In the genomic region with DNA sequence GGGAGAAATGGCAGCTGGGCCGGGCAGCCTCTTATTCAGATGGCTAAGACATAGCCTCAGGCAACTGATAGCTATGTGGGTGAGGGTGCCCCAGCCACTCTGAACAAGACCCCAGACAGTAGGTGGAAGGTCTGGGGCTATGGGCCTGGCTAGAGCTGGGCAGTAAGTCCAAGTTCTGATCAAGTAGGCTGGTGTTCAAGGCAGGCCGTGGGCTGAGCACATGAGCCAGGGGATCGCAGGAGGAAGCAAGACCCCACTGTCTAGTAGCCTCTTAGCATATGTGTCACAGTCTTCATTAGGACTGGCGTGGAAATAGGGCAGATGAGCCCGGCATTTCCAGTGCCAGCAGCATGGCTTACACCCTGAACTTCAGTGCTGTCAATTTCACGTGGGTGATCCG, we compare ENCODE assay signal across 15 cellular contexts.
DNase-seq lines count a peak whose midpoint lies in the region; ATAC-seq and TF ChIP-seq lines count a peak whose summit lies in the region.
"Had no signal": no experiment of that assay in that cellular context is flagged by ENCODE, and none has a peak within 500 bp of the region (broad histone marks: within the 10 kb centered on the region; RNA-seq: fewer than 3 reads in every experiment).

No MANE protein-coding gene starts in this region.

- peak overlapping the region; percentile 58 for H4K91ac ChIP-seq in mesenchymal stem cell (ENCODE audit: low read length)

- DNase-seq in GM23338 (ENCODE audit: low spot score) (no peak), coronary artery (ENCODE audit: low spot score) (peak; percentile 68), mesenchymal stem cell (no peak), cardiac septum (ENCODE audit: low spot score) (no peak), DMS153 treated with DMSO at 0.1 percent for 48 hours (lab: John Stamatoyannopoulos, UW; ENCODE audit: unreplicated experiment) (no peak)
- no peak for DNase-seq in stimulated activated CD8-positive, alpha-beta memory T cell treated with anti-CD3 and anti-CD28 coated beads, Interleukin-4, amount 100 ng/mL, for 48 hours
- DNase-seq: ACHN; BE2C; C1 segment of cervical spinal cord; CD4-positive, alpha-beta T cell; DMS153; DMS79 treated with DMSO at 0.1 percent for 48 hours; GF-D8 had no signal

- no peaks in the 10 kb centered on the region for H3K9me3 ChIP-seq in mesenchymal stem cell (ENCODE audit: control insufficient read depth, low read length)
- H3K9me3 ChIP-seq: BE2C, HAP-1 had no signal

- no peak overlapping the region for H3K9ac ChIP-seq in mesenchymal stem cell (ENCODE audit: low read length)

- no peaks in the 10 kb centered on the region for H3K79me2 ChIP-seq in GM23338 (replicated peaks; ENCODE audit: insufficient read depth)

- peak overlapping the region in 1 of 2 experiments; percentile 40 for H2BK12ac ChIP-seq in mesenchymal stem cell (ENCODE audit: low read length in 2 of 2)

- no peaks in the 10 kb centered on the region for H3K27me3 ChIP-seq in GM23338 (ENCODE audit: insufficient read depth)
- no peaks in the 10 kb centered on the region for H3K27me3 ChIP-seq in mesenchymal stem cell (ENCODE audit: control insufficient read depth in 1 of 2, insufficient read depth in 1 of 2, low read length in 2 of 2)
- H3K27me3 ChIP-seq: BE2C had no signal

- WGBS in mesenchymal stem cell = 98% methylated on average over 7 of the region's 7 CpGs

- no peak for ATAC-seq in GM23338
- ATAC-seq: HepG2 had no signal

- H3K4me1 Mint-ChIP-seq in GM23338 = peaks cover 8% of the 10 kb centered on the region; the same call in 2 of the 3 replicates

- H2BK15ac ChIP-seq in mesenchymal stem cell (ENCODE audit: low read depth, poor library complexity, severe bottlenecking) = no peak overlapping the region

- H3K36me3 ChIP-seq in GM23338 (ENCODE audit: insufficient read depth) (no peaks in the 10 kb centered on the region; the same call in 1 of the 2 replicates), mesenchymal stem cell (ENCODE audit: control insufficient read depth in 1 of 2, insufficient read depth in 2 of 2, low read depth in 1 of 2, low read length in 2 of 2) (no peaks in the 10 kb centered on the region)
- H3K36me3 ChIP-seq: BE2C, HAP-1 had no signal

- no peak overlapping the region for H3K27ac ChIP-seq in GM23338 (ENCODE audit: low read depth)
- no peak overlapping the region for H3K27ac ChIP-seq in coronary artery
- no peak overlapping the region for H3K27ac ChIP-seq in mesenchymal stem cell (ENCODE audit: low read length, poor library complexity, severe bottlenecking)

- no peak overlapping the region for H3K4me2 ChIP-seq in GM23338
- no peak overlapping the region for H3K4me2 ChIP-seq in mesenchymal stem cell (ENCODE audit: low read length, poor library complexity, severe bottlenecking)

- H2AFZ ChIP-seq in GM23338 = peak overlapping the region; percentile 28; the same call in 1 of the 2 replicates
- no peak overlapping the region for H2AFZ ChIP-seq in mesenchymal stem cell (ENCODE audit: low read depth, low read length)

- no peak for TF ChIP-seq CTCF in GM23338 (conservative IDR thresholded peaks at IDR 0.05; ENCODE audit: low read depth in 2 of 2)
- no peak for TF ChIP-seq CTCF in coronary artery (IDR thresholded peaks at IDR 0.05)

- intact Hi-C loops in cardiac septum (cut with DNase I) = no loop called here

- no peak overlapping the region for H4K8ac ChIP-seq in mesenchymal stem cell (ENCODE audit: low read length)

- H3K4ac ChIP-seq in mesenchymal stem cell (ENCODE audit: low read depth in 1 of 2, low read length in 2 of 2) = peak overlapping the region in 1 of 2 experiments; percentile 13

- H3K23ac ChIP-seq in mesenchymal stem cell (ENCODE audit: low read length in 2 of 2) = no peak overlapping the region

- H3K4me3 ChIP-seq in GM23338 = no peak overlapping the region
- H3K4me3 ChIP-seq in coronary artery = no peak overlapping the region
- no peak overlapping the region for H3K4me3 ChIP-seq in mesenchymal stem cell (ENCODE audit: insufficient read depth in 1 of 2, low read depth in 1 of 2, low read length in 2 of 2)
- H3K4me3 ChIP-seq: HAP-1 had no signal

- H3K27ac Mint-ChIP-seq in GM23338 = no peak overlapping the region
- H3K27ac Mint-ChIP-seq: CD4-positive, alpha-beta T cell had no signal

- H3F3A ChIP-seq in GM23338 (replicated peaks; ENCODE audit: low read depth) = no peaks in the 10 kb centered on the region

- H2BK5ac ChIP-seq in mesenchymal stem cell (ENCODE audit: low read depth, low read length, poor library complexity, severe bottlenecking) = no peak overlapping the region

- no peaks in the 10 kb centered on the region for H3K79me1 ChIP-seq in mesenchymal stem cell (replicated peaks; ENCODE audit: low read length, poor library complexity, severe bottlenecking)

- H3K4me1 ChIP-seq in GM23338 (ENCODE audit: insufficient read depth) (no peaks in the 10 kb centered on the region), mesenchymal stem cell (ENCODE audit: control insufficient read depth, insufficient read depth, low read depth, low read length) (peaks cover 17% of the 10 kb centered on the region)
- H3K4me1 ChIP-seq: BE2C, HAP-1 had no signal

- no peak overlapping the region for H2AK5ac ChIP-seq in mesenchymal stem cell (ENCODE audit: low read length, severe bottlenecking)

- no peaks in the 10 kb centered on the region for H3K36me3 Mint-ChIP-seq in GM23338 (ENCODE audit: low read depth)

- no peak overlapping the region for H3K14ac ChIP-seq in mesenchymal stem cell (ENCODE audit: low read length in 2 of 2)

- H3K18ac ChIP-seq in mesenchymal stem cell (ENCODE audit: low read depth in 1 of 2, low read length in 2 of 2) = no peak overlapping the region

- H2BK120ac ChIP-seq in mesenchymal stem cell (ENCODE audit: low read depth, low read length) = no peak overlapping the region

- H3K9me2 ChIP-seq in GM23338 (ENCODE audit: insufficient read depth) = no peaks in the 10 kb centered on the region

- no peaks in the 10 kb centered on the region for H3K9me3 Mint-ChIP-seq in GM23338
- H3K9me3 Mint-ChIP-seq: CD4-positive, alpha-beta T cell had no signal

- H3K4me3 Mint-ChIP-seq in GM23338 = no peak overlapping the region
- H3K4me3 Mint-ChIP-seq: CD4-positive, alpha-beta T cell had no signal

- H4K20me1 ChIP-seq in GM23338 (replicated peaks; ENCODE audit: insufficient read depth) = no peaks in the 10 kb centered on the region

- H3K27me3 Mint-ChIP-seq in GM23338 (ENCODE audit: insufficient read depth, low read depth, poor library complexity) = peaks cover 5% of the 10 kb centered on the region
- H3K27me3 Mint-ChIP-seq: CD4-positive, alpha-beta T cell had no signal

TF ChIP-seq in GM23338, 12 proteins besides CTCF, POLR2A, EP300 and RAD21 (continues in another document):
- TF ChIP-seq JUNB (IDR thresholded peaks at IDR 0.05; ENCODE audit: unreplicated experiment) (no peak), ZNF331 (CRISPR knock-in tag; IDR thresholded peaks at IDR 0.05; ENCODE audit: low read depth) (no peak), CREB1 (CRISPR knock-in tag; IDR thresholded peaks at IDR 0.05; ENCODE audit: low read depth) (no peak)
